In genomic region chr21:45323487-45324380, GRCh38 we compare ENCODE assay signal across 9 cellular contexts. TPM values are rescaled to one million over a fixed set of nuclear protein-coding genes. Genes with fewer than 3 reads are reported as not detected.
DNase-seq lines count a peak whose midpoint lies in the region; ATAC-seq and TF ChIP-seq lines count a peak whose summit lies in the region.
"Had no signal": no experiment of that assay in that cellular context is flagged by ENCODE, and none has a peak within 500 bp of the region (broad histone marks: within the 10 kb centered on the region; RNA-seq: fewer than 3 reads in every experiment).

No MANE protein-coding gene starts in this region.

- DNase-seq in ELF-1 (ENCODE audit: low read depth, low spot score) (peak; percentile 46), right cardiac atrium (peak; percentile 26 to 65 (median 52)), progenitor cell of endocrine pancreas (ENCODE audit: low spot score, unreplicated experiment) (no peak), AG08396 (ENCODE audit: low spot score) (no peak), NCI-H774 (lab: John Stamatoyannopoulos, UW) (no peak)

- no peak for TF ChIP-seq CTCF in progenitor cell of endocrine pancreas (IDR thresholded peaks at IDR 0.05; ENCODE audit: unreplicated experiment)

- no peak overlapping the region for H3K27ac Mint-ChIP-seq in activated T-helper 17 cell treated with anti-CD3 and anti-CD28 coated beads, Interleukin-2, amount 50 U/mL, for 72 hours
- peak overlapping the region; percentile 74 for H3K27ac Mint-ChIP-seq in progenitor cell of endocrine pancreas

- WGBS in right cardiac atrium, result 74% methylated on average over 16 of the region's 16 CpGs

- H3K4me3 Mint-ChIP-seq in activated T-helper 17 cell treated with anti-CD3 and anti-CD28 coated beads, Interleukin-2, amount 50 U/mL, for 72 hours, result peak overlapping the region; percentile 42
- H3K4me3 Mint-ChIP-seq in progenitor cell of endocrine pancreas (ENCODE audit: low read depth), result no peak overlapping the region

- H3K36me3 Mint-ChIP-seq in activated T-helper 17 cell treated with anti-CD3 and anti-CD28 coated beads, Interleukin-2, amount 50 U/mL, for 72 hours (ENCODE audit: low read depth), result no peaks in the 10 kb centered on the region
- no peaks in the 10 kb centered on the region for H3K36me3 Mint-ChIP-seq in progenitor cell of endocrine pancreas (ENCODE audit: insufficient read depth)

- no peaks in the 10 kb centered on the region for H3K9me3 Mint-ChIP-seq in activated T-helper 17 cell treated with anti-CD3 and anti-CD28 coated beads, Interleukin-2, amount 50 U/mL, for 72 hours
- H3K9me3 Mint-ChIP-seq in progenitor cell of endocrine pancreas (ENCODE audit: low read depth), result no peaks in the 10 kb centered on the region

- ATAC-seq in activated T-helper 17 cell treated with anti-CD3 and anti-CD28 coated beads, Interleukin-2, amount 50 U/mL, for 72 hours (replicated peaks), result no peak
- ATAC-seq in right cardiac atrium, result no peak
- no peak for ATAC-seq in HG02852 (IDR thresholded peaks at IDR 0.05; ENCODE audit: unreplicated experiment)
- ATAC-seq in HG02610 (IDR thresholded peaks at IDR 0.05; ENCODE audit: unreplicated experiment), result no peak

- H3K4me1 Mint-ChIP-seq in activated T-helper 17 cell treated with anti-CD3 and anti-CD28 coated beads, Interleukin-2, amount 50 U/mL, for 72 hours, result peaks cover 5% of the 10 kb centered on the region
- peaks cover 15% of the 10 kb centered on the region for H3K4me1 Mint-ChIP-seq in progenitor cell of endocrine pancreas (ENCODE audit: low read depth)

- no peak overlapping the region for H3K4me3 ChIP-seq in right cardiac atrium (ENCODE audit: low read length)

- H3K4me1 ChIP-seq in right cardiac atrium (ENCODE audit: control insufficient read depth, insufficient read depth, low read length), result peaks cover 8% of the 10 kb centered on the region

- H3K27me3 Mint-ChIP-seq in activated T-helper 17 cell treated with anti-CD3 and anti-CD28 coated beads, Interleukin-2, amount 50 U/mL, for 72 hours, result peaks cover 5% of the 10 kb centered on the region
- H3K27me3 Mint-ChIP-seq in progenitor cell of endocrine pancreas, result peaks cover 4% of the 10 kb centered on the region

- H3K27me3 ChIP-seq in right cardiac atrium (ENCODE audit: control insufficient read depth, insufficient read depth), result no peaks in the 10 kb centered on the region

- intact Hi-C loops in right cardiac atrium (cut with DNase I), result no loop called here

- H3K9me3 ChIP-seq in right cardiac atrium (ENCODE audit: control insufficient read depth, low read length), result no peaks in the 10 kb centered on the region

- H3K27ac ChIP-seq in right cardiac atrium (ENCODE audit: low read length), result no peak overlapping the region
- H3K27ac ChIP-seq: KMS-11 had no signal

RNA-seq across cellular contexts. Expression of gene POFUT2, which starts 36.0 kb away (rescaled TPM):
- 10 to 100 TPM; 12.0 to 22.8 TPM for total RNA-seq in activated T-helper 17 cell treated with anti-CD3 and anti-CD28 coated beads, Interleukin-2, amount 50 U/mL, for 72 hours
- 10 to 100 TPM; 16.0 to 20.3 (median 19.1) TPM for total RNA-seq in right cardiac atrium
- 14.1 TPM for polyA plus RNA-seq in right cardiac atrium
- 47.8 and 51.5 TPM in 2 replicates for total RNA-seq in progenitor cell of endocrine pancreas

Comparison
In these comparisons a context has a peak if more than half of its experiments do, and no peak if none do; other contexts are left out.
1. DNase-seq: peak in ELF-1 (single experiment) and right cardiac atrium (3 of 3); none in progenitor cell of endocrine pancreas (single experiment), AG08396 (single experiment) and NCI-H774 (single experiment).